Comparison of ENCODE assay signal across 9 cellular contexts in the genomic region with DNA sequence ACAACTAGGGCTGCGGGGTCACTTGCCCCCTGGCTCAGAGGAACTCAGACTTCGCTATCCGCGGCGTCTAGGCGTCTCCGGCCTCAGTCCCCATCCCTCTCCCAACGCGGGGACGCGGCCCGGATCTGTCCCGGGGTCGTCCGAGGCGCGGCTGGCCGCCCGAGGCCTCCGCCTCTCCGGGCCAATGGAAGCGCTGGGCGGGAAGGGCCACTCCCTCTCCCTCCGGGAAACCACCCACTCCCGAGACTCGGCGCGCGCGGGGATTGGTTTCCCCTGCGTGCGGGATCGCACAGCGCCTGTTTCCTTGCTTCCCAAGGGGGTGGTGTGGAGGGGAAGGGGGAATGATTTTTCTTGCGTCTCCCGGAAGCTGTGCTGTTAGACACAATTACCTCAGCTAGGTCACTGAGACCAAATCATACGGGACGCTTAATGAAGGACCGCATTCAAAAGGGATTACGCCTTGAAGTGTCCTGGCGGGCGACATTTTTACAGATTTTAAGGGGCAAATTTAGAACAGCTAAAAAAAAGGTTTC. TPM values are rescaled to one million over a fixed set of nuclear protein-coding genes. Genes with fewer than 3 reads are reported as not detected.
A peak's percentile ranks its signal among the peaks of the same experiment; 100 is the strongest.
DNase-seq lines count a peak whose midpoint lies in the region; ATAC-seq, FAIRE-seq and TF ChIP-seq lines count a peak whose summit lies in the region.
"Had no signal": no experiment of that assay in that cellular context is flagged by ENCODE, and none has a peak within 500 bp of the region (broad histone marks: within the 10 kb centered on the region; RNA-seq: fewer than 3 reads in every experiment).

No MANE protein-coding gene starts in this region.

- H3K4me3 Mint-ChIP-seq in activated CD4-positive, alpha-beta T cell treated with anti-CD3 and anti-CD28 coated beads for 36 hours, result peak overlapping the region; percentile 78

- H3K4me1 ChIP-seq in kidney (ENCODE audit: control insufficient read depth in 1 of 2, insufficient read depth in 1 of 2, low read depth in 1 of 2, low read length in 2 of 2) (peaks cover 0 to 5% of the 10 kb centered on the region in 2 donors), skeletal muscle tissue (ENCODE audit: control insufficient read depth in 3 of 3, insufficient read depth in 3 of 3, low read length in 3 of 3) (peaks cover 4 to 6% (median 5%) of the 10 kb centered on the region in 3 donors)

- no peaks in the 10 kb centered on the region for H3K36me3 ChIP-seq in kidney (ENCODE audit: control insufficient read depth in 1 of 2, insufficient read depth in 2 of 2, low read length in 2 of 2)
- no peaks in the 10 kb centered on the region for H3K36me3 ChIP-seq in skeletal muscle tissue (ENCODE audit: control insufficient read depth in 3 of 3, insufficient read depth in 3 of 3, low read length in 3 of 3)
- H3K36me3 ChIP-seq: neutrophil had no signal

- peaks cover 28% of the 10 kb centered on the region for H3K4me1 Mint-ChIP-seq in activated CD4-positive, alpha-beta T cell treated with anti-CD3 and anti-CD28 coated beads for 36 hours

- intact Hi-C loops in activated CD4-positive, alpha-beta T cell treated with anti-CD3 and anti-CD28 coated beads for 36 hours (cut with DNase I, micrococcal nuclease), result loop anchor here (2.0 to 10.0 kb wide), 5 partner anchors 39 to 993 kb away; a partner anchor contains a TSS
- intact Hi-C loops in kidney (cut with DNase I), result no loop called here

- H3K27ac ChIP-seq in kidney (ENCODE audit: low read depth in 2 of 2, low read length in 2 of 2) (peak overlapping the region; percentile 79 to 83), skeletal muscle tissue (ENCODE audit: low read depth, low read length) (peak overlapping the region; percentile 48)
- H3K27ac ChIP-seq: neutrophil had no signal

- H3K9ac ChIP-seq in kidney (ENCODE audit: low read length in 2 of 2), result peak overlapping the region in 1 of 2 donors; percentile 41
- peak overlapping the region; percentile 8 to 46 (median 44) for H3K9ac ChIP-seq in skeletal muscle tissue (ENCODE audit: low read depth in 1 of 3, low read length in 3 of 3)

- H3K4me3 ChIP-seq in kidney (ENCODE audit: low read length in 2 of 2), result peak overlapping the region; percentile 52 to 81
- H3K4me3 ChIP-seq in skeletal muscle tissue (ENCODE audit: low read length in 3 of 3), result peak overlapping the region; percentile 52 to 76 (median 58)

- no peaks in the 10 kb centered on the region for H3K27me3 ChIP-seq in skeletal muscle tissue (ENCODE audit: control insufficient read depth in 3 of 3, insufficient read depth in 3 of 3, low read length in 3 of 3)

- no peak for ATAC-seq in activated CD4-positive, alpha-beta T cell treated with anti-CD3 and anti-CD28 coated beads for 36 hours
- peak; percentile 14 for ATAC-seq in HG03460 (IDR thresholded peaks at IDR 0.05; ENCODE audit: unreplicated experiment)
- no peak for ATAC-seq in GM19463 (IDR thresholded peaks at IDR 0.05; ENCODE audit: unreplicated experiment)

- no peaks in the 10 kb centered on the region for H3K36me3 Mint-ChIP-seq in activated CD4-positive, alpha-beta T cell treated with anti-CD3 and anti-CD28 coated beads for 36 hours (ENCODE audit: low read depth)

- no peaks in the 10 kb centered on the region for H3K9me3 Mint-ChIP-seq in activated CD4-positive, alpha-beta T cell treated with anti-CD3 and anti-CD28 coated beads for 36 hours (ENCODE audit: low read depth)

- CTCF ChIA-PET in activated CD4-positive, alpha-beta T cell treated with anti-CD3 and anti-CD28 coated beads for 36 hours (lab: Charles Lee), result interaction anchor here (0.6 to 1.1 kb wide), 4 partner anchors 9 to 1116 kb away, joined by 3 to 5 read pairs (median 3); no protein-coding TSS in a partner anchor

- H3K9me3 ChIP-seq in kidney (ENCODE audit: control insufficient read depth in 1 of 2, low read length in 2 of 2) (no peaks in the 10 kb centered on the region), skeletal muscle tissue (ENCODE audit: control insufficient read depth in 3 of 3, low read length in 3 of 3) (no peaks in the 10 kb centered on the region)
- H3K9me3 ChIP-seq: neutrophil had no signal

- FAIRE-seq in RCC 7860 (lab: Jason Lieb, UNC) (no peak), kidney (lab: Jason Lieb, UNC) (no peak)

- POLR2A ChIA-PET in activated CD4-positive, alpha-beta T cell treated with anti-CD3 and anti-CD28 coated beads for 36 hours (lab: Charles Lee), result interaction anchor here (0.6 kb wide), 1 partner anchor 35 kb away, joined by 5 read pairs; no protein-coding TSS in a partner anchor

- TF ChIP-seq CTCF in kidney (IDR thresholded peaks at IDR 0.05; ENCODE audit: borderline replicate concordance, extremely low read depth, insufficient read depth), result no peak

- H3K27me3 Mint-ChIP-seq in activated CD4-positive, alpha-beta T cell treated with anti-CD3 and anti-CD28 coated beads for 36 hours, result peaks cover 18% of the 10 kb centered on the region

- DNase-seq in activated CD4-positive, alpha-beta T cell treated with anti-CD3 and anti-CD28 coated beads for 36 hours, result peak; percentile 35
- no peak for DNase-seq in activated CD4-positive, alpha-beta T cell treated with anti-CD3 and anti-CD28 coated beads, Interleukin-2, amount 50 U/mL, for 1 hour
- DNase-seq in RCC 7860 (ENCODE audit: low spot score), result peak; percentile 49
- peak; percentile 94 for DNase-seq in cerebellar cortex (ENCODE audit: low spot score)
- DNase-seq in kidney, result peak; percentile 95

- H3K27ac Mint-ChIP-seq in activated CD4-positive, alpha-beta T cell treated with anti-CD3 and anti-CD28 coated beads for 36 hours, result no peak overlapping the region

RNA-seq across cellular contexts. Expression of a gene that starts 38.4 kb away (rescaled TPM):
- total RNA-seq in activated CD4-positive, alpha-beta T cell treated with anti-CD3 and anti-CD28 coated beads for 36 hours, result not detected
- total RNA-seq in kidney (49.5 TPM), skeletal muscle tissue (4.2 TPM)
- 22.8 TPM for polyA plus RNA-seq in kidney (ENCODE audit: insufficient read depth, low read depth, low replicate concordance)

RNA-seq across cellular contexts. Expression of a gene that starts 40.4 kb away (rescaled TPM):
- total RNA-seq in activated CD4-positive, alpha-beta T cell treated with anti-CD3 and anti-CD28 coated beads for 36 hours, result not detected
- total RNA-seq in kidney, result 13.0 TPM
- 16.0 TPM for polyA plus RNA-seq in kidney (ENCODE audit: insufficient read depth, low read depth, low replicate concordance)
- total RNA-seq in skeletal muscle tissue, result 5.2 TPM
